Comparison of ENCODE assay signal across 1 cellular context in genomic region chr2:197628043-197628500, GRCh38.
TF ChIP-seq lines count a peak whose summit lies in the region.

No MANE protein-coding gene starts in this region.

TF ChIP-seq in WTC11, 78 proteins besides CTCF, POLR2A, EP300 and RAD21 (continued from another document):
- no peak for TF ChIP-seq PRDM15 (CRISPR knock-in tag; IDR thresholded peaks at IDR 0.05)
- TF ChIP-seq ATF6 (CRISPR knock-in tag; IDR thresholded peaks at IDR 0.05): no peak
- no peak for TF ChIP-seq MLX (CRISPR knock-in tag; IDR thresholded peaks at IDR 0.05)
- no peak for TF ChIP-seq HMGXB4 (CRISPR knock-in tag; IDR thresholded peaks at IDR 0.05)
- no peak for TF ChIP-seq OVOL2 (CRISPR knock-in tag; IDR thresholded peaks at IDR 0.05; ENCODE audit: borderline replicate concordance)
TF ChIP-seq in WTC11: peak in this region for 0.
